16 cellular contexts compared by ENCODE assay signal in genomic region chr15:42101861-42102260, GRCh38. TPM values are rescaled to one million over a fixed set of nuclear protein-coding genes. Genes with fewer than 3 reads are reported as not detected.
DNase-seq lines count a peak whose midpoint lies in the region; FAIRE-seq and TF ChIP-seq lines count a peak whose summit lies in the region.
"Had no signal": no experiment of that assay in that cellular context is flagged by ENCODE, and none has a peak within 500 bp of the region (broad histone marks: within the 10 kb centered on the region; RNA-seq: fewer than 3 reads in every experiment).

No MANE protein-coding gene starts in this region.

- no peaks in the 10 kb centered on the region for H3K9me3 ChIP-seq in osteoblast (ENCODE audit: low read depth, low read length)

- no peak for TF ChIP-seq POLR2A in GM12891 (IDR thresholded peaks at IDR 0.05; ENCODE audit: low read depth, low read length)

- no peaks in the 10 kb centered on the region for H4K20me1 ChIP-seq in osteoblast (ENCODE audit: insufficient read depth, low read length)

- H3K27ac Mint-ChIP-seq in chondrocyte (ENCODE audit: unreplicated experiment): peak overlapping the region; percentile 18

- peak overlapping the region; percentile 13 for H3K4me2 ChIP-seq in osteoblast (ENCODE audit: insufficient read depth, low read length)

- DNase-seq in Daoy (ENCODE audit: low read depth) (peak; percentile 60), RCC 7860 (ENCODE audit: low spot score) (peak; percentile 23), chondrocyte (ENCODE audit: low spot score) (no peak), osteoblast (ENCODE audit: insufficient read length, low spot score, missing footprints) (no peak), NCI-H146 treated with DMSO at 0.1 percent for 48 hours (lab: John Stamatoyannopoulos, UW; ENCODE audit: unreplicated experiment) (no peak), NCI-H2171 (lab: John Stamatoyannopoulos, UW) (no peak), GM12891 (ENCODE audit: insufficient read length, low spot score) (no peak), GM10248 (ENCODE audit: extremely low spot score) (no peak)
- DNase-seq: COR-L47, NCI-H1048, NCI-H146, NCI-H2227 treated with DMSO at 0.1 percent for 48 hours, NCI-H524 treated with DMSO at 0.1 percent for 48 hours had no signal

- H3K27me3 Mint-ChIP-seq in chondrocyte (ENCODE audit: low read depth): peaks cover 5% of the 10 kb centered on the region

- H2AFZ ChIP-seq in osteoblast (ENCODE audit: low read length): no peak overlapping the region

- H3K4me3 Mint-ChIP-seq in chondrocyte (ENCODE audit: unreplicated experiment): no peak overlapping the region

- no peak for FAIRE-seq in RCC 7860 (lab: Jason Lieb, UNC)
- FAIRE-seq in GM12891 (lab: Jason Lieb, UNC): no peak
- FAIRE-seq: K562 had no signal

- no peaks in the 10 kb centered on the region for H3K36me3 ChIP-seq in osteoblast (ENCODE audit: insufficient read depth, low read length)

- no peaks in the 10 kb centered on the region for H3K9me3 Mint-ChIP-seq in chondrocyte (ENCODE audit: low read depth)

- H3K4me1 Mint-ChIP-seq in chondrocyte (ENCODE audit: low read depth): peaks cover 23% of the 10 kb centered on the region

- POLR2A ChIA-PET in GM10248 (lab: Yijun Ruan, JAX): no interaction called here

- no peaks in the 10 kb centered on the region for H3K79me2 ChIP-seq in osteoblast (ENCODE audit: insufficient read depth, low read length)

- peaks cover 19% of the 10 kb centered on the region for H3K27me3 ChIP-seq in osteoblast (ENCODE audit: insufficient read depth, low read length)

- CTCF ChIA-PET in GM10248 (lab: Yijun Ruan, JAX): no interaction called here

- TF ChIP-seq CTCF in chondrocyte (IDR thresholded peaks at IDR 0.05) (no peak), osteoblast (IDR thresholded peaks at IDR 0.05; ENCODE audit: extremely low read depth, low read depth, low read length) (no peak), GM10248 (IDR thresholded peaks at IDR 0.05; ENCODE audit: control extremely low read depth, extremely low read depth, low read depth, missing control alignments) (no peak)

- no peak overlapping the region for H3K4me3 ChIP-seq in osteoblast (ENCODE audit: insufficient read depth, low read length)
- H3K4me3 ChIP-seq: K562 had no signal

- no peaks in the 10 kb centered on the region for H3K36me3 Mint-ChIP-seq in chondrocyte (ENCODE audit: low read depth)

- H3K4me1 ChIP-seq in osteoblast (ENCODE audit: insufficient read depth, low read length): peaks cover 9% of the 10 kb centered on the region

- H3K27ac ChIP-seq in osteoblast (ENCODE audit: low read depth, low read length): no peak overlapping the region

TF ChIP-seq in GM12891, 5 proteins besides CTCF, POLR2A, EP300 and RAD21:
- TF ChIP-seq POU2F2 (IDR thresholded peaks at IDR 0.05; ENCODE audit: low read depth, low read length) (no peak), POLR2AphosphoS5 (IDR thresholded peaks at IDR 0.05; ENCODE audit: low read depth, low read length) (no peak), PAX5 (IDR thresholded peaks at IDR 0.05; ENCODE audit: insufficient read depth, low read length, severe bottlenecking) (no peak), SPI1 (IDR thresholded peaks at IDR 0.05; ENCODE audit: low read depth, low read length) (no peak), TAF1 (IDR thresholded peaks at IDR 0.05; ENCODE audit: low read depth, low read length) (no peak)
TF ChIP-seq in GM12891: peak in this region for 0.

RNA-seq across cellular contexts. Expression of gene PLA2G4D, which starts 7.5 kb away (rescaled TPM):
- not detected in 2 replicates for total RNA-seq in Daoy (2014; rRNA removed; shearing (Covaris generic))
- total RNA-seq in chondrocyte: not detected in 3 replicates
- total RNA-seq in osteoblast: not detected in 2 replicates
- polyA plus RNA-seq in GM12891 (2012; ENCODE audit: low read depth, missing spikeins): not detected
- total RNA-seq: A673, Right ventricle myocardium inferior had no signal
- polyA plus RNA-seq: K562 had no signal

RNA-seq across cellular contexts. Expression of gene PLA2G4F, which starts 54.6 kb away (rescaled TPM):
- total RNA-seq in Daoy (2014; rRNA removed; shearing (Covaris generic)): not detected in 2 replicates
- total RNA-seq in chondrocyte (not detected in 3 replicates), osteoblast (not detected in 2 replicates)
- polyA plus RNA-seq in GM12891 (2012; ENCODE audit: low read depth, missing spikeins): 0.06 TPM
- total RNA-seq: A673 had no signal
- polyA plus RNA-seq: K562 had no signal

Comparison
In these comparisons a context has a peak if more than half of its experiments do, and no peak if none do; other contexts are left out.
1. DNase-seq: peak in Daoy (single experiment) and RCC 7860 (single experiment); none in chondrocyte (single experiment), osteoblast (single experiment), NCI-H146 treated with DMSO at 0.1 percent for 48 hours (single experiment), NCI-H2171 (single experiment), GM12891 (single experiment) and GM10248 (single experiment).